Comparison of ENCODE assay signal across 6 cellular contexts in genomic region chr7:1597791-1598190, GRCh38.
"Had no signal": no experiment of that assay in that cellular context is flagged by ENCODE, and none has a peak within 500 bp of the region (broad histone marks: within the 10 kb centered on the region; RNA-seq: fewer than 3 reads in every experiment).

No MANE protein-coding gene starts in this region.

- H3K4me3 Mint-ChIP-seq: GM23338, HFFc6 had no signal

- H3K9me3 ChIP-seq: HAP-1 had no signal

- H3K27ac Mint-ChIP-seq: GM23338, HFFc6 had no signal

- H3K4me2 ChIP-seq: GM23338 had no signal

- H2AFZ ChIP-seq: GM23338 had no signal

- H3K4me1 ChIP-seq: HAP-1 had no signal

- DNase-seq: HFFc6, IMR-90 had no signal

- ATAC-seq: GM23338, HCT116, K562 had no signal

- H3K36me3 ChIP-seq: HAP-1 had no signal

- H3K9me3 Mint-ChIP-seq: GM23338, HFFc6 had no signal

- H3K4me3 ChIP-seq: GM23338, HAP-1, K562 had no signal
